24 cellular contexts compared by ENCODE assay signal in the genomic region with DNA sequence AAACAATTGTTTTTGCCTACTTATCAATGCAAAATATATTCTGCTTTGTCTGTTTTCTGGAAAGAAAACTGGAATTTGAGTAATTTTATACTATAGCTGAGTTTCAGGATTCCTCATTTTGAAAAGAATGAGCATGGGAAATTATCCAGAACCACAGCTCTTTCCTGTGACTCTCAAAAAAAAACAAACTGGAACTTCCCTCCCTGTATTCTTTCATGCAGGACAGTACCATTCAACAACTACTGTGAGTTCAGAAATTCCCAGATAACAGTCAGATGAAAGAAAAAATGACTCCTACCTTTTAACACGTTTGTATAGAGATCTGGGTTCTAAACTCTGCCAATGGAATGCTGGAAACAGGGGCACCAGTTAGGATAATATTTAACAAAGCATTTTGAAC.
A peak's percentile ranks its signal among the peaks of the same experiment; 100 is the strongest.
DNase-seq lines count a peak whose midpoint lies in the region; ATAC-seq, FAIRE-seq and TF ChIP-seq lines count a peak whose summit lies in the region.
"Had no signal": no experiment of that assay in that cellular context is flagged by ENCODE, and none has a peak within 500 bp of the region (broad histone marks: within the 10 kb centered on the region; RNA-seq: fewer than 3 reads in every experiment).

No MANE protein-coding gene starts in this region.

- H4K8ac ChIP-seq in mesenchymal stem cell (ENCODE audit: low read length) = no peak overlapping the region

- no peak overlapping the region for H3K4me3 Mint-ChIP-seq in activated naive CD8-positive, alpha-beta T cell treated with anti-CD3 and anti-CD28 coated beads for 36 hours
- H3K4me3 Mint-ChIP-seq: activated CD4-positive, alpha-beta T cell treated with anti-CD3 and anti-CD28 coated beads for 36 hours; CD8-positive, alpha-beta T cell; naive thymus-derived CD4-positive, alpha-beta T cell had no signal

- no peak overlapping the region for H2AK5ac ChIP-seq in mesenchymal stem cell (ENCODE audit: low read length, severe bottlenecking)

- H3K14ac ChIP-seq in mesenchymal stem cell (ENCODE audit: low read length in 2 of 2) = no peak overlapping the region

- intact Hi-C loops in pancreas (cut with DNase I) = no loop called here

- H3K9me3 Mint-ChIP-seq in activated naive CD8-positive, alpha-beta T cell treated with anti-CD3 and anti-CD28 coated beads for 36 hours = peaks cover 4% of the 10 kb centered on the region

- no peak for TF ChIP-seq CTCF in pancreas (IDR thresholded peaks at IDR 0.05)

- H2BK5ac ChIP-seq in mesenchymal stem cell (ENCODE audit: low read depth, low read length, poor library complexity, severe bottlenecking) = no peak overlapping the region

- no peak overlapping the region for H4K91ac ChIP-seq in mesenchymal stem cell (ENCODE audit: low read length)

- no peak overlapping the region for H2AFZ ChIP-seq in mesenchymal stem cell (ENCODE audit: low read depth, low read length)
- H2AFZ ChIP-seq: PC-9 had no signal

- H3K18ac ChIP-seq in mesenchymal stem cell (ENCODE audit: low read depth in 1 of 2, low read length in 2 of 2) = no peak overlapping the region

- H3K4me2 ChIP-seq in mesenchymal stem cell (ENCODE audit: low read length, poor library complexity, severe bottlenecking) = peak overlapping the region; percentile 39
- H3K4me2 ChIP-seq: KMS-11, PC-9 had no signal

- no peaks in the 10 kb centered on the region; the same call in 1 of the 2 replicates for H3K9me3 ChIP-seq in SJCRH30 (replicated peaks)
- H3K9me3 ChIP-seq in mesenchymal stem cell (ENCODE audit: control insufficient read depth, low read length) = no peaks in the 10 kb centered on the region
- H3K9me3 ChIP-seq in pancreas = no peaks in the 10 kb centered on the region
- H3K9me3 ChIP-seq: colonic mucosa, HAP-1 had no signal

- H3K36me3 ChIP-seq in SJCRH30 = no peaks in the 10 kb centered on the region; the same call in 1 of the 2 replicates
- H3K36me3 ChIP-seq in mesenchymal stem cell (ENCODE audit: control insufficient read depth in 1 of 2, insufficient read depth in 2 of 2, low read depth in 1 of 2, low read length in 2 of 2) = no peaks in the 10 kb centered on the region
- H3K36me3 ChIP-seq in pancreas = no peaks in the 10 kb centered on the region
- H3K36me3 ChIP-seq: colonic mucosa, HAP-1 had no signal

- no peak overlapping the region for H3K4ac ChIP-seq in mesenchymal stem cell (ENCODE audit: low read depth in 1 of 2, low read length in 2 of 2)

- H3K27me3 ChIP-seq in SJCRH30 (no peaks in the 10 kb centered on the region), mesenchymal stem cell (ENCODE audit: control insufficient read depth in 1 of 2, insufficient read depth in 1 of 2, low read length in 2 of 2) (no peaks in the 10 kb centered on the region), pancreas (no peaks in the 10 kb centered on the region)
- H3K27me3 ChIP-seq: colonic mucosa had no signal

- no peaks in the 10 kb centered on the region for H3K4me1 Mint-ChIP-seq in activated naive CD8-positive, alpha-beta T cell treated with anti-CD3 and anti-CD28 coated beads for 36 hours
- H3K4me1 Mint-ChIP-seq: activated CD4-positive, alpha-beta T cell treated with anti-CD3 and anti-CD28 coated beads for 36 hours; naive thymus-derived CD4-positive, alpha-beta T cell had no signal

- H3K27ac Mint-ChIP-seq in activated naive CD8-positive, alpha-beta T cell treated with anti-CD3 and anti-CD28 coated beads for 36 hours = no peak overlapping the region
- H3K27ac Mint-ChIP-seq: activated CD4-positive, alpha-beta T cell treated with anti-CD3 and anti-CD28 coated beads for 36 hours; CD8-positive, alpha-beta T cell; naive thymus-derived CD4-positive, alpha-beta T cell had no signal

- H2BK12ac ChIP-seq in mesenchymal stem cell (ENCODE audit: low read length in 2 of 2) = no peak overlapping the region

- H3K23ac ChIP-seq in mesenchymal stem cell (ENCODE audit: low read length in 2 of 2) = no peak overlapping the region

- no peaks in the 10 kb centered on the region for H3K36me3 Mint-ChIP-seq in activated naive CD8-positive, alpha-beta T cell treated with anti-CD3 and anti-CD28 coated beads for 36 hours
- H3K36me3 Mint-ChIP-seq: CD8-positive, alpha-beta T cell; naive thymus-derived CD4-positive, alpha-beta T cell had no signal

- H3K27me3 Mint-ChIP-seq in activated naive CD8-positive, alpha-beta T cell treated with anti-CD3 and anti-CD28 coated beads for 36 hours = no peaks in the 10 kb centered on the region
- H3K27me3 Mint-ChIP-seq: activated CD4-positive, alpha-beta T cell treated with anti-CD3 and anti-CD28 coated beads for 36 hours; naive thymus-derived CD4-positive, alpha-beta T cell had no signal

- H3K4me3 ChIP-seq in SJCRH30 = no peak overlapping the region
- no peak overlapping the region for H3K4me3 ChIP-seq in mesenchymal stem cell (ENCODE audit: insufficient read depth in 1 of 2, low read depth in 1 of 2, low read length in 2 of 2)
- no peak overlapping the region for H3K4me3 ChIP-seq in pancreas
- H3K4me3 ChIP-seq: colonic mucosa, HAP-1, PC-9, SK-N-MC had no signal

- DNase-seq in AG20443 (ENCODE audit: low spot score) (peak; percentile 32), SJCRH30 (no peak), dermis microvascular lymphatic vessel endothelial cell (ENCODE audit: low read depth in 2 of 2) (peak; percentile 72 to 83), mesenchymal stem cell (no peak), NCI-H2029 (lab: John Stamatoyannopoulos, UW) (no peak), pancreas (no peak)
- no peak for DNase-seq in activated CD4-positive, CD25-positive, alpha-beta regulatory T cell (lab: John Stamatoyannopoulos, UW)
- no peak for DNase-seq in activated naive CD8-positive, alpha-beta T cell treated with anti-CD3 and anti-CD28 coated beads for 36 hours
- DNase-seq: activated CD4-positive, alpha-beta T cell treated with anti-CD3 and anti-CD28 coated beads for 36 hours; activated effector memory CD4-positive, alpha-beta T cell treated with Interleukin-2 at 50 U/mL for 16 hours; amniotic stem cell; CD8-positive, alpha-beta T cell; colonic mucosa; glutamatergic neuron; naive thymus-derived CD4-positive, alpha-beta T cell; NCI-H1417; NCI-H748 treated with DMSO at 0.1 percent for 48 hours; PC-9; small intestine; stimulated activated CD4-positive, alpha-beta T cell treated with anti-CD3 and anti-CD28 coated beads, Interleukin-4, amount 100 ng/mL, for 24 hours; T1000 had no signal

- H3K27ac ChIP-seq in SJCRH30 (peak overlapping the region; percentile 7; the same call in 1 of the 2 replicates), mesenchymal stem cell (ENCODE audit: low read length, poor library complexity, severe bottlenecking) (peak overlapping the region; percentile 66), pancreas (no peak overlapping the region)
- H3K27ac ChIP-seq: colonic mucosa, KMS-11, PC-9, SK-N-MC had no signal

- no peak overlapping the region for H2BK15ac ChIP-seq in mesenchymal stem cell (ENCODE audit: low read depth, poor library complexity, severe bottlenecking)

- no CpG with 5 or more reads among the region's 1 CpG for WGBS in mesenchymal stem cell
- WGBS in pancreas, 2 donors = 2 to 5% methylated on average over 1 of the region's 1 CpG

- H2BK120ac ChIP-seq in mesenchymal stem cell (ENCODE audit: low read depth, low read length) = no peak overlapping the region

- ATAC-seq in pancreas = no peak
- ATAC-seq: activated CD4-positive, alpha-beta T cell treated with anti-CD3 and anti-CD28 coated beads for 36 hours; CD8-positive, alpha-beta T cell; naive thymus-derived CD4-positive, alpha-beta T cell had no signal

- H3K4me1 ChIP-seq in SJCRH30 = peaks cover 18% of the 10 kb centered on the region
- H3K4me1 ChIP-seq in mesenchymal stem cell (ENCODE audit: control insufficient read depth, insufficient read depth, low read depth, low read length) = no peaks in the 10 kb centered on the region
- no peaks in the 10 kb centered on the region for H3K4me1 ChIP-seq in pancreas
- H3K4me1 ChIP-seq: colonic mucosa, HAP-1 had no signal

- FAIRE-seq in pancreas (lab: Jason Lieb, UNC) = no peak
- FAIRE-seq: small intestine had no signal

- H3K9ac ChIP-seq in mesenchymal stem cell (ENCODE audit: low read length) = no peak overlapping the region
- H3K9ac ChIP-seq: KMS-11 had no signal

- no peaks in the 10 kb centered on the region for H3K79me1 ChIP-seq in mesenchymal stem cell (replicated peaks; ENCODE audit: low read length, poor library complexity, severe bottlenecking)

Comparison
In these comparisons a context has a peak if more than half of its experiments do, and no peak if none do; other contexts are left out.
1. DNase-seq: peak in AG20443 (single experiment) and dermis microvascular lymphatic vessel endothelial cell (2 of 2); none in SJCRH30 (0 of 2), mesenchymal stem cell (single experiment), NCI-H2029 (single experiment), activated CD4-positive, CD25-positive, alpha-beta regulatory T cell (0 of 4), pancreas (0 of 6) and activated naive CD8-positive, alpha-beta T cell treated with anti-CD3 and anti-CD28 coated beads for 36 hours (single experiment).
2. H3K27ac ChIP-seq: peak in SJCRH30 (single experiment) and mesenchymal stem cell (single experiment); none in pancreas (0 of 4).